8 cellular contexts compared by ENCODE assay signal in genomic region chr4:173370130-173370476, GRCh38. TPM values are rescaled to one million over a fixed set of nuclear protein-coding genes. Genes with fewer than 3 reads are reported as not detected.
A peak's percentile ranks its signal among the peaks of the same experiment; 100 is the strongest.
DNase-seq lines count a peak whose midpoint lies in the region; ATAC-seq and TF ChIP-seq lines count a peak whose summit lies in the region.

No MANE protein-coding gene starts in this region.

- H3K27me3 ChIP-seq in breast epithelium, result no peaks in the 10 kb centered on the region

- no peaks in the 10 kb centered on the region for H3K36me3 ChIP-seq in breast epithelium

- H3K27ac Mint-ChIP-seq in T-helper 17 cell, result peak overlapping the region; percentile 91

- intact Hi-C loops in breast epithelium (cut with DNase I; ENCODE audit: low total_unique reads) (no loop called here), lower leg skin (cut with DNase I; ENCODE audit: low total_unique reads) (loop anchor here (5.0 kb wide), 1 partner anchor 33 kb away; no protein-coding TSS in a partner anchor)

- H3K27me3 Mint-ChIP-seq in T-helper 17 cell, result no peaks in the 10 kb centered on the region

- H3K4me3 ChIP-seq in GM12875 (ENCODE audit: low read depth, low read length) (peak overlapping the region; percentile 84), breast epithelium (peak overlapping the region; percentile 82 to 90 (median 89)), lower leg skin (ENCODE audit: low read depth, poor library complexity, severe bottlenecking) (peak overlapping the region; percentile 36)

- TF ChIP-seq POLR2A in breast epithelium (IDR thresholded peaks at IDR 0.05) (no peak), lower leg skin (IDR thresholded peaks at IDR 0.05) (no peak)

- H3K4me1 ChIP-seq in breast epithelium, result no peaks in the 10 kb centered on the region

- peaks cover 34% of the 10 kb centered on the region for H3K4me1 Mint-ChIP-seq in T-helper 17 cell

- DNase-seq in T-helper 17 cell, result peak in 2 of 3 donors; percentile 30 to 49
- DNase-seq in breast epithelium (ENCODE audit: low spot score in 2 of 2), result peak; percentile 60 to 62
- DNase-seq in lower leg skin (ENCODE audit: low spot score in 2 of 2), result peak; percentile 76 to 94
- DNase-seq in stimulated activated CD8-positive, alpha-beta memory T cell treated with anti-CD3 and anti-CD28 coated beads, Interleukin-4, amount 100 ng/mL, for 24 hours (ENCODE audit: low read depth), result peak; percentile 40
- DNase-seq in NCI-H345 treated with DMSO at 0.1 percent for 48 hours (lab: John Stamatoyannopoulos, UW; ENCODE audit: unreplicated experiment), result no peak
- DNase-seq in glomerular visceral epithelial cell (ENCODE audit: extremely low spot score), result no peak

- H3K27ac ChIP-seq in breast epithelium, result peak overlapping the region; percentile 92 to 97

- ATAC-seq in HG02870 (IDR thresholded peaks at IDR 0.05; ENCODE audit: unreplicated experiment) (peak; percentile 3), T-helper 17 cell (peak; percentile 33)

- peak overlapping the region; percentile 99 for H3K4me3 Mint-ChIP-seq in T-helper 17 cell

- peaks cover 2% of the 10 kb centered on the region for H3K36me3 Mint-ChIP-seq in T-helper 17 cell (ENCODE audit: low read depth)

- 0% methylated on average over 14 of the region's 14 CpGs for WGBS in lower leg skin, 2 donors

- H3K9me3 ChIP-seq in T-helper 17 cell (ENCODE audit: control insufficient read depth, low read length, poor library complexity, severe bottlenecking), result no peaks in the 10 kb centered on the region
- no peaks in the 10 kb centered on the region for H3K9me3 ChIP-seq in breast epithelium

- TF ChIP-seq CTCF in GM12875 (IDR thresholded peaks at IDR 0.05; ENCODE audit: borderline replicate concordance, insufficient read depth, low read depth, low read length) (no peak), breast epithelium (IDR thresholded peaks at IDR 0.05) (no peak), lower leg skin (IDR thresholded peaks at IDR 0.05) (no peak)

RNA-seq across cellular contexts. Expression of gene SAP30, which starts 0.7 kb away (rescaled TPM):
- total RNA-seq in T-helper 17 cell, result 1 to 10 TPM; 4.0 to 5.3 TPM
- 10 to 100 TPM; 29.8 to 50.1 (median 41.7) TPM for total RNA-seq in breast epithelium
- total RNA-seq in lower leg skin, result 10 to 100 TPM; 14.4 to 25.1 (median 18.3) TPM

RNA-seq across cellular contexts. Expression of gene SCRG1, which starts 28.8 kb away (rescaled TPM):
- not detected for total RNA-seq in T-helper 17 cell
- 1 to 10 TPM in 1 of 3 donors, under 1 TPM in 2; under 0.01 to 4.0 (median 0.48) TPM for total RNA-seq in breast epithelium
- total RNA-seq in lower leg skin, result under 1 TPM in 1 of 4 donors, not detected in 3; 0.71 TPM

RNA-seq across cellular contexts. Expression of gene HMGB2, which starts 35.9 kb away (rescaled TPM):
- total RNA-seq in T-helper 17 cell (100 to 1,000 TPM; 131 to 139 TPM), breast epithelium (10 to 100 TPM; 48.2 to 66.2 (median 58.0) TPM), lower leg skin (10 to 100 TPM; 26.2 to 52.3 (median 42.3) TPM)

Comparison
In these comparisons a context has a peak if more than half of its experiments do, and no peak if none do; other contexts are left out.
1. H3K4me3 ChIP-seq: peak in every context shown above with its lines; median percentile 89 in breast epithelium; 84 in GM12875; 36 in lower leg skin.
2. DNase-seq: peak in T-helper 17 cell (2 of 3), breast epithelium (2 of 2), lower leg skin (2 of 2) and stimulated activated CD8-positive, alpha-beta memory T cell treated with anti-CD3 and anti-CD28 coated beads, Interleukin-4, amount 100 ng/mL, for 24 hours (single experiment); none in NCI-H345 treated with DMSO at 0.1 percent for 48 hours (single experiment) and glomerular visceral epithelial cell (single experiment).